15 cellular contexts compared by ENCODE assay signal in genomic region chrX:53085661-53086229, GRCh38. TPM values are rescaled to one million over a fixed set of nuclear protein-coding genes. Genes with fewer than 3 reads are reported as not detected.
DNase-seq lines count a peak whose midpoint lies in the region; ATAC-seq, FAIRE-seq and TF ChIP-seq lines count a peak whose summit lies in the region.
"Had no signal": no experiment of that assay in that cellular context is flagged by ENCODE, and none has a peak within 500 bp of the region (broad histone marks: within the 10 kb centered on the region; RNA-seq: fewer than 3 reads in every experiment).

No MANE protein-coding gene starts in this region.

- TSS peak; percentile 81 for BruUV-seq in OCI-LY7 (replicated peaks; lab: Mats Ljungman, UMichigan)

- peak overlapping the region; percentile 52 for H3K4me3 Mint-ChIP-seq in CD8-positive, alpha-beta T cell

- no peaks in the 10 kb centered on the region for H3K9me2 ChIP-seq in OCI-LY7 (ENCODE audit: insufficient read depth, low read length)

- peak overlapping the region; percentile 61 for H3K27ac ChIP-seq in CD8-positive, alpha-beta T cell (ENCODE audit: low read depth, low read length)
- H3K27ac ChIP-seq in OCI-LY7 (ENCODE audit: low read depth, low read length, poor library complexity, severe bottlenecking) (no peak overlapping the region), parathyroid adenoma (peak overlapping the region; percentile 61)

- no peak overlapping the region for H3K4me3 ChIP-seq in CD8-positive, alpha-beta T cell (ENCODE audit: low read depth, low read length)
- H3K4me3 ChIP-seq in OCI-LY7 (ENCODE audit: low read depth, low read length, poor library complexity, severe bottlenecking) = no peak overlapping the region
- H3K4me3 ChIP-seq in parathyroid adenoma (ENCODE audit: low read depth, low read length) = no peak overlapping the region

- H3K4me2 ChIP-seq in OCI-LY7 (ENCODE audit: low read length) = no peak overlapping the region
- no peak overlapping the region for H3K4me2 ChIP-seq in parathyroid adenoma (ENCODE audit: low read length)

- no peaks in the 10 kb centered on the region for H3K9me3 ChIP-seq in CD8-positive, alpha-beta T cell (ENCODE audit: low read length)
- no peaks in the 10 kb centered on the region for H3K9me3 ChIP-seq in OCI-LY7 (ENCODE audit: low read length)
- no peaks in the 10 kb centered on the region for H3K9me3 ChIP-seq in parathyroid adenoma (ENCODE audit: control insufficient read depth, low read length)
- H3K9me3 ChIP-seq: ascending aorta had no signal

- peaks cover 11% of the 10 kb centered on the region; the same call in 1 of the 2 replicates for H3K79me2 ChIP-seq in OCI-LY7 (ENCODE audit: insufficient read depth, low read depth, low read length)
- peaks cover 2% of the 10 kb centered on the region for H3K79me2 ChIP-seq in parathyroid adenoma

- H3K36me3 Mint-ChIP-seq in CD8-positive, alpha-beta T cell = peaks cover 52% of the 10 kb centered on the region

- H3K4me1 Mint-ChIP-seq in CD8-positive, alpha-beta T cell (ENCODE audit: low read depth) = peaks cover 61% of the 10 kb centered on the region

- intact Hi-C loops in CD8-positive, alpha-beta T cell (cut with DNase I, micrococcal nuclease) = loop anchor here in 1 of 2 experiments (5.0 kb wide), 1 partner anchor 1722 kb away; the partner anchor contains the start of gene MAGED2
- intact Hi-C loops in OCI-LY7 (cut with micrococcal nuclease; ENCODE audit: unreplicated experiment) = no loop called here

- peaks cover 15% of the 10 kb centered on the region for H3K36me3 ChIP-seq in CD8-positive, alpha-beta T cell (ENCODE audit: insufficient read depth, low read length)
- peaks cover 28% of the 10 kb centered on the region for H3K36me3 ChIP-seq in OCI-LY7 (ENCODE audit: insufficient read depth, low read length)
- no peaks in the 10 kb centered on the region for H3K36me3 ChIP-seq in parathyroid adenoma (ENCODE audit: control insufficient read depth, insufficient read depth, low read length)

- POLR2A ChIA-PET in CD8-positive, alpha-beta T cell (lab: Charles Lee) = interaction anchor here (5.1 kb wide), 1 partner anchor 13 kb away, joined by 42 read pairs; no protein-coding TSS in a partner anchor
- POLR2A ChIA-PET in OCI-LY7 (lab: Charles Lee) = no interaction called here

- ATAC-seq in CD8-positive, alpha-beta T cell = no peak
- ATAC-seq in GM21723 (IDR thresholded peaks at IDR 0.05; ENCODE audit: unreplicated experiment) = no peak

- H3K4me1 ChIP-seq in CD8-positive, alpha-beta T cell (ENCODE audit: insufficient read depth, low read length) = peaks cover 31% of the 10 kb centered on the region
- peaks cover 13% of the 10 kb centered on the region for H3K4me1 ChIP-seq in OCI-LY7 (ENCODE audit: insufficient read depth, low read length, poor library complexity, severe bottlenecking)
- peaks cover 16% of the 10 kb centered on the region for H3K4me1 ChIP-seq in parathyroid adenoma

- no peaks in the 10 kb centered on the region for H3K27me3 ChIP-seq in CD8-positive, alpha-beta T cell (ENCODE audit: insufficient read depth, low read length)
- H3K27me3 ChIP-seq in parathyroid adenoma (ENCODE audit: control insufficient read depth, insufficient read depth, low read length) = no peaks in the 10 kb centered on the region
- H3K27me3 ChIP-seq: ascending aorta had no signal

- H2AFZ ChIP-seq in OCI-LY7 (ENCODE audit: low read length) (no peak overlapping the region), parathyroid adenoma (no peak overlapping the region)

- no peak for FAIRE-seq in urothelium cell line (lab: Jason Lieb, UNC)
- FAIRE-seq: GM18507, H1 had no signal

- TF ChIP-seq CTCF in CD8-positive, alpha-beta T cell (IDR thresholded peaks at IDR 0.05) = no peak
- TF ChIP-seq CTCF in OCI-LY7 (conservative IDR thresholded peaks at IDR 0.05; ENCODE audit: low read length) (no peak), parathyroid adenoma (IDR thresholded peaks at IDR 0.05) (no peak)

- no peaks in the 10 kb centered on the region for H3K27me3 Mint-ChIP-seq in CD8-positive, alpha-beta T cell (ENCODE audit: low read depth)

- no peaks in the 10 kb centered on the region for H3K9me3 Mint-ChIP-seq in CD8-positive, alpha-beta T cell

- DNase-seq in CD8-positive, alpha-beta T cell = peak in 2 of 7 experiments; percentile 46 to 71
- no peak for DNase-seq in OCI-LY7 (ENCODE audit: low spot score)
- peak; percentile 25 for DNase-seq in central memory CD4-positive, alpha-beta T cell
- DNase-seq in NCI-H2227 treated with DMSO at 0.1 percent for 48 hours (lab: John Stamatoyannopoulos, UW) = no peak
- DNase-seq in UCSD-AML1 (lab: John Stamatoyannopoulos, UW; ENCODE audit: unreplicated experiment) = no peak
- DNase-seq in urothelium cell line (ENCODE audit: low spot score) = no peak
- DNase-seq: GF-D8; NCI-H1436; NCI-H526 treated with DMSO at 0.1 percent for 48 hours; stimulated activated naive CD4-positive, alpha-beta T cell treated with Interleukin-2 at 50 U/mL for 16 hours had no signal

- CTCF ChIA-PET in CD8-positive, alpha-beta T cell (lab: Charles Lee) = no interaction called here
- CTCF ChIA-PET in OCI-LY7 (lab: Charles Lee; ENCODE audit: unreplicated experiment) = no interaction called here

- no peak overlapping the region for H3K9ac ChIP-seq in parathyroid adenoma

- peaks cover 5% of the 10 kb centered on the region; the same call in 1 of the 2 replicates for H4K20me1 ChIP-seq in OCI-LY7 (ENCODE audit: insufficient read depth, low read length)

- peak overlapping the region; percentile 97 for H3K27ac Mint-ChIP-seq in CD8-positive, alpha-beta T cell

RNA-seq across cellular contexts. Expression of gene TSPYL2, which starts 3.6 kb away (rescaled TPM):
- total RNA-seq in CD8-positive, alpha-beta T cell = 1,000 to 10,000 TPM in 1 of 2 experiments, 100 to 1,000 TPM in 1; 978 to 1,030 TPM
- 22.0 and 23.5 TPM in 2 replicates for total RNA-seq in OCI-LY7 (2014; rRNA removed; shearing (Covaris generic))
- 21.7 and 24.6 TPM in 2 replicates for total RNA-seq in OCI-LY7 (2022)

RNA-seq across cellular contexts. Expression of gene KANTR, which starts 8.2 kb away (rescaled TPM):
- 1 to 10 TPM; 7.7 to 8.6 TPM for total RNA-seq in CD8-positive, alpha-beta T cell
- total RNA-seq in OCI-LY7 (2014; rRNA removed; shearing (Covaris generic)) = 23.2 and 28.3 TPM in 2 replicates
- 26.2 and 32.9 TPM in 2 replicates for total RNA-seq in OCI-LY7 (2022)

RNA-seq across cellular contexts. Expression of gene GPR173, which starts 37.2 kb away (rescaled TPM):
- under 1 TPM; 0.05 to 0.08 TPM for total RNA-seq in CD8-positive, alpha-beta T cell
- 5.4 and 6.2 TPM in 2 replicates for total RNA-seq in OCI-LY7 (2014; rRNA removed; shearing (Covaris generic))
- total RNA-seq in OCI-LY7 (2022) = 8.7 and 10.1 TPM in 2 replicates

Comparison
In these comparisons a context has a peak if more than half of its experiments do, and no peak if none do; other contexts are left out.
1. RNA of gene TSPYL2, which starts 3.6 kb away (total RNA-seq): 978 to 1,030 TPM in CD8-positive, alpha-beta T cell; 21.7 to 24.6 TPM in OCI-LY7; every median in the first group is over 10 times any median in the second.
2. RNA of gene GPR173, which starts 37.2 kb away (total RNA-seq): 5.4 to 10.1 TPM in OCI-LY7; 0.05 to 0.08 TPM in CD8-positive, alpha-beta T cell; every median in the first group is over 4 times any median in the second.